Comparison of ENCODE assay signal across 10 cellular contexts in the genomic region with DNA sequence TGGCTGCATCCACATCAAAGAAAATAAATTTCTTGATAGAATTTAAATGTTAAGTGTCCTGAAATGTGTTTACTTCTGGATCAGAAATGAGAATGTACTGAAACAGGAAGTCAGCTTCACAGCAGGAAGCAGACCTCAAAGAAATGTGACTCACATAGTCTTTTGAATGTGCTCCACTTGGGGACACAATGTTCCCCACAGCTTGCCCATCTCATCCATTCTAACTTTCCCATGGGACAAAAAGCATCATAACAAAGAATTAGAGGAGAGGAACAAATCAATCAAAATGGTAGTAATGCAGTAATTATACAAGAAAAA.
A peak's percentile ranks its signal among the peaks of the same experiment; 100 is the strongest.
DNase-seq lines count a peak whose midpoint lies in the region; ATAC-seq and TF ChIP-seq lines count a peak whose summit lies in the region.
"Had no signal": no experiment of that assay in that cellular context is flagged by ENCODE, and none has a peak within 500 bp of the region (broad histone marks: within the 10 kb centered on the region; RNA-seq: fewer than 3 reads in every experiment).

No MANE protein-coding gene starts in this region.

- no peaks in the 10 kb centered on the region for H3K27me3 Mint-ChIP-seq in activated naive CD4-positive, alpha-beta T cell treated with anti-CD3 and anti-CD28 coated beads, Interleukin-2, amount 50 U/mL, for 24 hours

- peak overlapping the region; percentile 92 for H3K27ac Mint-ChIP-seq in activated naive CD4-positive, alpha-beta T cell treated with anti-CD3 and anti-CD28 coated beads, Interleukin-2, amount 50 U/mL, for 24 hours

- TF ChIP-seq CTCF in vagina (IDR thresholded peaks at IDR 0.05): no peak

- no peaks in the 10 kb centered on the region for H3K36me3 Mint-ChIP-seq in activated naive CD4-positive, alpha-beta T cell treated with anti-CD3 and anti-CD28 coated beads, Interleukin-2, amount 50 U/mL, for 24 hours

- no peak for TF ChIP-seq POLR2A in vagina (IDR thresholded peaks at IDR 0.05)

- H3K36me3 ChIP-seq in vagina (no peaks in the 10 kb centered on the region), SJCRH30 (no peaks in the 10 kb centered on the region)
- H3K36me3 ChIP-seq: cardiac muscle cell, pancreas had no signal

- H3K4me3 Mint-ChIP-seq in activated naive CD4-positive, alpha-beta T cell treated with anti-CD3 and anti-CD28 coated beads, Interleukin-2, amount 50 U/mL, for 24 hours: peak overlapping the region; percentile 83

- H3K27ac ChIP-seq in vagina (peak overlapping the region; percentile 60), SJCRH30 (no peak overlapping the region)
- H3K27ac ChIP-seq: cardiac muscle cell had no signal

- peaks cover 61% of the 10 kb centered on the region for H3K4me1 Mint-ChIP-seq in activated naive CD4-positive, alpha-beta T cell treated with anti-CD3 and anti-CD28 coated beads, Interleukin-2, amount 50 U/mL, for 24 hours

- H3K4me3 ChIP-seq in vagina (no peak overlapping the region), SJCRH30 (no peak overlapping the region)
- H3K4me3 ChIP-seq: cardiac muscle cell, pancreas had no signal

- H3K27me3 ChIP-seq in vagina: no peaks in the 10 kb centered on the region
- no peaks in the 10 kb centered on the region for H3K27me3 ChIP-seq in SJCRH30
- H3K27me3 ChIP-seq: cardiac muscle cell, pancreas had no signal

- H3K4me1 ChIP-seq in vagina: peaks cover 38% of the 10 kb centered on the region
- peaks cover 8% of the 10 kb centered on the region for H3K4me1 ChIP-seq in SJCRH30

- H3K9me3 Mint-ChIP-seq in activated naive CD4-positive, alpha-beta T cell treated with anti-CD3 and anti-CD28 coated beads, Interleukin-2, amount 50 U/mL, for 24 hours: no peaks in the 10 kb centered on the region

- H3K9me3 ChIP-seq in vagina: no peaks in the 10 kb centered on the region
- no peaks in the 10 kb centered on the region for H3K9me3 ChIP-seq in SJCRH30 (replicated peaks)
- H3K9me3 ChIP-seq: pancreas had no signal

- DNase-seq in activated naive CD4-positive, alpha-beta T cell (lab: John Stamatoyannopoulos, UW): no peak
- DNase-seq in amniotic epithelial cell (ENCODE audit: low read depth) (peak; percentile 73), kidney tubule cell (ENCODE audit: low spot score) (peak; percentile 38), vagina (ENCODE audit: extremely low spot score in 2 of 2) (no peak), NK-92 (lab: John Stamatoyannopoulos, UW; ENCODE audit: unreplicated experiment) (no peak), SJCRH30 (no peak)
- DNase-seq: pancreas had no signal

- intact Hi-C loops in vagina (cut with DNase I): no loop called here

- no peak for ATAC-seq in HG02623 (IDR thresholded peaks at IDR 0.05; ENCODE audit: unreplicated experiment)

Comparison
In these comparisons a context has a peak if more than half of its experiments do, and no peak if none do; other contexts are left out.
1. DNase-seq: peak in amniotic epithelial cell (single experiment) and kidney tubule cell (single experiment); none in activated naive CD4-positive, alpha-beta T cell (0 of 4), vagina (0 of 2), NK-92 (single experiment) and SJCRH30 (0 of 2).